9 cellular contexts compared by ENCODE assay signal in the genomic region with DNA sequence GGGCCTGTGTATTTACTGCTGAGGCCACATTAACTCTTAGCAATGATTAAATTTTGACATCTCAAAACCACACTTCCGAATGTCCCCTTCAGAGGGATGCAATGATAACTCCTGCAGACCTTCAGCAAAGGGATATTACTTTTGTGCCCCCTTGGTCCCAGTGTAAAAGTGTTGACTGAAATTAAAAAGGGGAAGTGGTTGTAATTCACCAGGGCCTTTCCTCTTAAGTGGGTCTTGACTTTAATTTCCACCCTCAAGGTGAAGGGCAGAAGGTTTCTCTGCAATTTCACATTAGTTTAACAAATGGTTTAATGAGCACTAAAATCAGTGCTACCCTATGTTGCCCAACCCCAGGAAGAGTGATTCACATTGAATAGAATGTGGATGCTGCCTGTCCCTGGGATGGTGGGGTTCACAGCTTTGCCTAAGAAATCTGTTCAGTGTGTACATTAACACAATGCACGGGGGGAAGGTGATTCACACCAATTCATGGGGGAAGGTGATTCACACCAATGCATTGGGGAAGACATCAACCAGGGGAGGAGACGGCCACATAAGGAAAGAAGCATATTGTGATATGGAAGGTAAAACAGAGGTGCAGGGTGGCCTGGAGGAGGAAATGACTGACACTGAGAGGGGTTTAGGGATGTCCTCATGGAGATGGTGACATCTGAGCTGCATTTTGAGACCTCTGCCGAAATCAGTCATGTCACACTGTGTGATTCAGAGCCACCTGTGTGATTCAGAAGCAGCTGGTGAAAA. TPM values are rescaled to one million over a fixed set of nuclear protein-coding genes. Genes with fewer than 3 reads are reported as not detected.
DNase-seq lines count a peak whose midpoint lies in the region; ATAC-seq and TF ChIP-seq lines count a peak whose summit lies in the region.
"Had no signal": no experiment of that assay in that cellular context is flagged by ENCODE, and none has a peak within 500 bp of the region (broad histone marks: within the 10 kb centered on the region; RNA-seq: fewer than 3 reads in every experiment).

No MANE protein-coding gene starts in this region.

- H3K27ac Mint-ChIP-seq in endodermal cell = no peak overlapping the region
- H3K27ac Mint-ChIP-seq: natural killer cell treated with Interleukin-12 subunit alpha and Interleukin-12 subunit beta and Interleukin-15 and Interleukin-18, amount 100 ng/mL, for 72 hours had no signal

- peak overlapping the region; percentile 1; the same call in 1 of the 2 replicates for H3K4me3 ChIP-seq in SJCRH30
- no peak overlapping the region for H3K4me3 ChIP-seq in liver (ENCODE audit: low read depth in 1 of 3, low read length in 3 of 3)
- no peak overlapping the region for H3K4me3 ChIP-seq in endodermal cell (ENCODE audit: low read length)

- H3K9ac ChIP-seq in liver (ENCODE audit: low read depth in 1 of 2, low read length in 2 of 2) (no peak overlapping the region), endodermal cell (ENCODE audit: extremely low read depth, low read length, poor library complexity, severe bottlenecking) (no peak overlapping the region)

- peaks cover 2% of the 10 kb centered on the region for H3K36me3 Mint-ChIP-seq in endodermal cell (ENCODE audit: low read depth)

- no peak for TF ChIP-seq CTCF in liver (IDR thresholded peaks at IDR 0.05; ENCODE audit: low read depth, low read length, missing input control)
- TF ChIP-seq CTCF in endodermal cell (conservative IDR thresholded peaks at IDR 0.05) = no peak

- intact Hi-C loops in posterior cingulate gyrus (cut with DNase I) = no loop called here

- H3K27me3 Mint-ChIP-seq in endodermal cell (ENCODE audit: insufficient read depth) = no peaks in the 10 kb centered on the region
- H3K27me3 Mint-ChIP-seq: natural killer cell treated with Interleukin-12 subunit alpha and Interleukin-12 subunit beta and Interleukin-15 and Interleukin-18, amount 100 ng/mL, for 72 hours had no signal

- H3K27me3 ChIP-seq in SJCRH30 = no peaks in the 10 kb centered on the region
- H3K27me3 ChIP-seq in liver (ENCODE audit: control insufficient read depth in 4 of 4, insufficient read depth in 4 of 4, low read length in 3 of 4) = no peaks in the 10 kb centered on the region
- no peaks in the 10 kb centered on the region for H3K27me3 ChIP-seq in endodermal cell (ENCODE audit: control insufficient read depth, insufficient read depth, low read length, poor library complexity, severe bottlenecking)

- no peak for TF ChIP-seq RAD21 in liver (IDR thresholded peaks at IDR 0.05)

- H3K9me3 Mint-ChIP-seq in endodermal cell = peaks cover 30% of the 10 kb centered on the region

- peaks cover 20% of the 10 kb centered on the region for H3K4me1 Mint-ChIP-seq in endodermal cell

- H3K36me3 ChIP-seq in SJCRH30 (no peaks in the 10 kb centered on the region), liver (ENCODE audit: control insufficient read depth in 4 of 4, insufficient read depth in 3 of 4, low read depth in 1 of 4, low read length in 3 of 4) (no peaks in the 10 kb centered on the region), endodermal cell (ENCODE audit: control insufficient read depth, insufficient read depth, low read length) (no peaks in the 10 kb centered on the region)

- 71% methylated on average over 4 of the region's 4 CpGs for WGBS in liver
- WGBS in endodermal cell (ENCODE audit: insufficient coverage in 1 of 2, insufficient read length in 1 of 2), 2 experiments = 85 to 88% methylated on average over 3 to 4 of the region's 4 CpGs

- H3K9me3 ChIP-seq in SJCRH30 (replicated peaks) (peaks cover 13% of the 10 kb centered on the region; the same call in 1 of the 2 replicates), liver (ENCODE audit: control insufficient read depth in 4 of 4, low read length in 3 of 4) (no peaks in the 10 kb centered on the region), endodermal cell (ENCODE audit: control insufficient read depth, low read length) (peaks cover 12% of the 10 kb centered on the region)

- DNase-seq in ELR (ENCODE audit: low read depth) (peak; percentile 98), SJCRH30 (peak in 1 of 2 experiments; percentile 43), NCI-H345 treated with DMSO at 0.1 percent for 48 hours (lab: John Stamatoyannopoulos, UW; ENCODE audit: unreplicated experiment) (no peak), posterior cingulate gyrus (no peak), endodermal cell (no peak)

- H3K4me1 ChIP-seq in SJCRH30 = peaks cover 27% of the 10 kb centered on the region
- H3K4me1 ChIP-seq in liver (ENCODE audit: control insufficient read depth in 4 of 4, insufficient read depth in 4 of 4, low read length in 3 of 4) = peaks cover 6 to 57% (median 46%) of the 10 kb centered on the region in 4 donors
- H3K4me1 ChIP-seq in endodermal cell (ENCODE audit: control insufficient read depth, insufficient read depth, low read length) = no peaks in the 10 kb centered on the region

- peak; percentile 51 for ATAC-seq in HG02798 (IDR thresholded peaks at IDR 0.05; ENCODE audit: poor library complexity, unreplicated experiment)
- ATAC-seq in GM19035 (IDR thresholded peaks at IDR 0.05; ENCODE audit: unreplicated experiment) = no peak

- H3K4me3 Mint-ChIP-seq in endodermal cell = no peak overlapping the region
- H3K4me3 Mint-ChIP-seq: natural killer cell treated with Interleukin-12 subunit alpha and Interleukin-12 subunit beta and Interleukin-15 and Interleukin-18, amount 100 ng/mL, for 72 hours had no signal

- H3K27ac ChIP-seq in SJCRH30 = no peak overlapping the region; the same call in 1 of the 2 replicates
- no peak overlapping the region for H3K27ac ChIP-seq in liver (ENCODE audit: low read depth in 1 of 2, low read length in 2 of 2)
- no peak overlapping the region for H3K27ac ChIP-seq in endodermal cell (ENCODE audit: low read depth, low read length)

TF ChIP-seq in liver, 16 proteins besides CTCF, POLR2A, EP300 and RAD21:
- TF ChIP-seq, protein P1, sequence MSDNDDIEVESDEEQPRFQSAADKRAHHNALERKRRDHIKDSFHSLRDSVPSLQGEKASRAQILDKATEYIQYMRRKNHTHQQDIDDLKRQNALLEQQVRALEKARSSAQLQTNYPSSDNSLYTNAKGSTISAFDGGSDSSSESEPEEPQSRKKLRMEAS (IDR thresholded peaks at IDR 0.05) = peak; percentile 24
- TF ChIP-seq ZBTB33 (IDR thresholded peaks at IDR 0.05) = no peak

RNA-seq across cellular contexts. Expression of gene TNS3, which starts 19.4 kb away (rescaled TPM):
- 57.6 and 65.1 TPM in 2 replicates for total RNA-seq in SJCRH30 (2014; rRNA removed; shearing (Covaris generic))
- total RNA-seq in liver = 100 to 1,000 TPM in 1 of 2 donors, 10 to 100 TPM in 1; 27.8 to 100 TPM
- polyA plus RNA-seq in liver = 10 to 100 TPM; 16.8 to 31.2 TPM
- 10 to 100 TPM; 33.8 to 38.5 TPM for total RNA-seq in endodermal cell
- polyA plus RNA-seq in endodermal cell (2013, experiment 1 of 2) = 18.1 TPM
- 19.3 TPM for polyA plus RNA-seq in endodermal cell (2013, experiment 2 of 2)
